In genomic region chr9:71911061-71911907, GRCh38 we compare ENCODE assay signal across 8 cellular contexts. TPM values are rescaled to one million over a fixed set of nuclear protein-coding genes. Genes with fewer than 3 reads are reported as not detected.
DNase-seq lines count a peak whose midpoint lies in the region; ATAC-seq lines count a peak whose summit lies in the region.

TSS of gene ABHD17B (minus strand) at chr9:71911193. CDS start at chr9:71875080, 36,113 bp downstream.
TSS of gene C9orf85 (plus strand) at chr9:71911639. CDS start at chr9:71911735, 96 bp downstream.

- H3K18ac ChIP-seq in mesenchymal stem cell (ENCODE audit: low read depth in 1 of 2, low read length in 2 of 2): peak within 1 kb of the TSS; percentile 81 to 86

- H3K4me3 ChIP-seq in NT2/D1 (ENCODE audit: insufficient read length, low read depth) (peak within 1 kb of the TSS; percentile 92), endocrine pancreas (ENCODE audit: control insufficient read depth, insufficient read depth, low read length) (peak within 1 kb of the TSS; percentile 95), mesenchymal stem cell (ENCODE audit: insufficient read depth in 1 of 2, low read depth in 1 of 2, low read length in 2 of 2) (peak within 1 kb of the TSS; percentile 90 to 91)

- peak within 1 kb of the TSS; percentile 35 for H4K8ac ChIP-seq in mesenchymal stem cell (ENCODE audit: low read length)

- H3K9ac ChIP-seq in NT2/D1 (ENCODE audit: insufficient read length, low read depth): peak within 1 kb of the TSS; percentile 94
- peak within 1 kb of the TSS; percentile 92 for H3K9ac ChIP-seq in endocrine pancreas (ENCODE audit: control insufficient read depth, insufficient read depth, low read length)
- H3K9ac ChIP-seq in mesenchymal stem cell (ENCODE audit: low read length): peak within 1 kb of the TSS; percentile 92

- H3K27me3 ChIP-seq in NT2/D1 (ENCODE audit: insufficient read depth, insufficient read length): no peaks in the 10 kb centered on the region
- H3K27me3 ChIP-seq in endocrine pancreas (ENCODE audit: control insufficient read depth, insufficient read depth, low read length): no peaks in the 10 kb centered on the region
- no peaks in the 10 kb centered on the region for H3K27me3 ChIP-seq in mesenchymal stem cell (ENCODE audit: control insufficient read depth in 1 of 2, insufficient read depth in 1 of 2, low read length in 2 of 2)

- H2BK15ac ChIP-seq in mesenchymal stem cell (ENCODE audit: low read depth, poor library complexity, severe bottlenecking): peak within 1 kb of the TSS; percentile 92

- H3K4me1 ChIP-seq in NT2/D1 (ENCODE audit: insufficient read depth, insufficient read length) (no peaks in the 10 kb centered on the region), endocrine pancreas (ENCODE audit: control insufficient read depth, insufficient read depth, low read length) (peaks cover 13% of the 10 kb centered on the region), mesenchymal stem cell (ENCODE audit: control insufficient read depth, insufficient read depth, low read depth, low read length) (peaks cover 5% of the 10 kb centered on the region)

- no peak within 1 kb of the TSS for H2AK5ac ChIP-seq in mesenchymal stem cell (ENCODE audit: low read length, severe bottlenecking)

- H3K23ac ChIP-seq in mesenchymal stem cell (ENCODE audit: low read length in 2 of 2): peak within 1 kb of the TSS in 1 of 2 experiments; percentile 59

- H2BK120ac ChIP-seq in mesenchymal stem cell (ENCODE audit: low read depth, low read length): peak within 1 kb of the TSS; percentile 78

- H3K4me2 ChIP-seq in mesenchymal stem cell (ENCODE audit: low read length, poor library complexity, severe bottlenecking): peak within 1 kb of the TSS; percentile 81

- no peaks in the 10 kb centered on the region for H3K9me3 ChIP-seq in NT2/D1 (ENCODE audit: insufficient read depth, low read length)
- no peaks in the 10 kb centered on the region for H3K9me3 ChIP-seq in endocrine pancreas (ENCODE audit: control insufficient read depth, low read length)
- no peaks in the 10 kb centered on the region for H3K9me3 ChIP-seq in mesenchymal stem cell (ENCODE audit: control insufficient read depth, low read length)

- H3K36me3 ChIP-seq in NT2/D1 (ENCODE audit: insufficient read depth, insufficient read length, low read length): peaks cover 2% of the 10 kb centered on the region
- no peaks in the 10 kb centered on the region for H3K36me3 ChIP-seq in endocrine pancreas (ENCODE audit: control insufficient read depth, insufficient read depth, low read length)
- H3K36me3 ChIP-seq in mesenchymal stem cell (ENCODE audit: control insufficient read depth in 1 of 2, insufficient read depth in 2 of 2, low read depth in 1 of 2, low read length in 2 of 2): no peaks in the 10 kb centered on the region

- H3K79me1 ChIP-seq in mesenchymal stem cell (replicated peaks; ENCODE audit: low read length, poor library complexity, severe bottlenecking): peaks cover 4% of the 10 kb centered on the region

- ATAC-seq in GM21381 (IDR thresholded peaks at IDR 0.05; ENCODE audit: unreplicated experiment): peak; percentile 91

- peak within 1 kb of the TSS; percentile 88 to 96 for H3K4ac ChIP-seq in mesenchymal stem cell (ENCODE audit: low read depth in 1 of 2, low read length in 2 of 2)

- DNase-seq in COR-L47 (lab: John Stamatoyannopoulos, UW): peak; percentile 100
- peak; percentile 31 to 99 (median 97) for DNase-seq in HUDEP-2 (lab: John Stamatoyannopoulos, UW; ENCODE audit: unreplicated experiment in 76 of 76)
- DNase-seq in NT2/D1 (ENCODE audit: low read depth, low spot score): peak; percentile 99
- peak; percentile 94 for DNase-seq in activated CD8-positive, alpha-beta memory T cell treated with anti-CD3 and anti-CD28 coated beads, Interleukin-2, amount 50 U/mL, for 1 hour (ENCODE audit: extremely low read depth)
- peak; percentile 100 for DNase-seq in mesenchymal stem cell
- DNase-seq in stimulated activated CD8-positive, alpha-beta memory T cell treated with anti-CD3 and anti-CD28 coated beads, Interleukin-12 subunit alpha, Interleukin-12 subunit beta, amount 100 ng/mL, for 4 hours (ENCODE audit: low read depth): peak; percentile 93

- peak within 1 kb of the TSS; percentile 93 for H3K27ac ChIP-seq in mesenchymal stem cell (ENCODE audit: low read length, poor library complexity, severe bottlenecking)

- peak within 1 kb of the TSS; percentile 43 for H4K91ac ChIP-seq in mesenchymal stem cell (ENCODE audit: low read length)

- no peak within 1 kb of the TSS for H2BK12ac ChIP-seq in mesenchymal stem cell (ENCODE audit: low read length in 2 of 2)

- H3K14ac ChIP-seq in mesenchymal stem cell (ENCODE audit: low read length in 2 of 2): peak within 1 kb of the TSS in 1 of 2 experiments; percentile 86

- H2AFZ ChIP-seq in mesenchymal stem cell (ENCODE audit: low read depth, low read length): peak within 1 kb of the TSS; percentile 88

- WGBS in mesenchymal stem cell: under 1% methylated on average over 45 of the region's 45 CpGs

- peak within 1 kb of the TSS; percentile 53 for H2BK5ac ChIP-seq in mesenchymal stem cell (ENCODE audit: low read depth, low read length, poor library complexity, severe bottlenecking)

RNA-seq across cellular contexts. Expression of gene ABHD17B, which starts in this region (rescaled TPM):
- 11.3 TPM for polyA plus RNA-seq in mesenchymal stem cell (2013, experiment 1 of 2)
- polyA plus RNA-seq in mesenchymal stem cell (2013, experiment 2 of 2): 11.3 TPM

RNA-seq across cellular contexts. Expression of gene C9orf85, which starts in this region (rescaled TPM):
- 17.6 TPM for polyA plus RNA-seq in mesenchymal stem cell (2013, experiment 1 of 2)
- 18.3 TPM for polyA plus RNA-seq in mesenchymal stem cell (2013, experiment 2 of 2)

Comparison
In these comparisons a context has a peak if more than half of its experiments do, and no peak if none do; other contexts are left out.
1. Peak in every context shown above with its lines: DNase-seq, ATAC-seq, H3K4me3 ChIP-seq and H3K27ac ChIP-seq.